In the genomic region with DNA sequence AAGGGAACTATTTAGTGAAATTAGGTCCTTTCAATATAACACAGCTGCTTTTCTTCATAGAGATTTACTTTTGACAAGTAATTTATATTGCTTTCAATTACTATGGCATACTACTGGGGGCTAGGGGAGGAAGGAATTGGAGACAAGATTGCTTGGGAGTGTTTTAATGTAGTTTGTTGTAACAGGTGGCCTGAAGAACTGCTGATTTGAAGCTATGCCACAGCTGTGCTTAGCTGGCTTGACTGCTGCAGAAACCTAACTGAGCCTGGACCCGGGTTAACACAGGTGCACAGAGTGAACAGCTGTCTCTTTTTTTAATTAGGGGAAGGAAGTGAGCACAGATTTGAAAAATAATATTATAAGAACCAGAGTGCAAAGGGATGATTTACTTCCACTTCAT, we compare ENCODE assay signal across 17 cellular contexts.
DNase-seq lines count a peak whose midpoint lies in the region; ATAC-seq and TF ChIP-seq lines count a peak whose summit lies in the region.
"Had no signal": no experiment of that assay in that cellular context is flagged by ENCODE, and none has a peak within 500 bp of the region (broad histone marks: within the 10 kb centered on the region; RNA-seq: fewer than 3 reads in every experiment).

No MANE protein-coding gene starts in this region.

- POLR2A ChIA-PET in naive thymus-derived CD8-positive, alpha-beta T cell (lab: Charles Lee): no interaction called here

- 0 out of 2 replicates have a peak, but pooled peaks cover 4% of the 10 kb centered on the region for H3F3A ChIP-seq in MM.1S (ENCODE audit: insufficient read depth, low read length)

- H2AFZ ChIP-seq in MM.1S (ENCODE audit: low read length): peak overlapping the region; percentile 40

- no peak overlapping the region for H3K27ac Mint-ChIP-seq in naive thymus-derived CD8-positive, alpha-beta T cell
- H3K27ac Mint-ChIP-seq in activated naive CD4-positive, alpha-beta T cell treated with anti-CD3 and anti-CD28 coated beads, Interleukin-2, amount 50 U/mL, for 72 hours: no peak overlapping the region
- H3K27ac Mint-ChIP-seq in stimulated activated naive B cell treated with anti-CD40 and anti-IgM and Interleukin-4, amounts not matched to agents 10 μg/mL and 1 μg/mL and 100 μg/mL, for 72 hours: no peak overlapping the region
- H3K27ac Mint-ChIP-seq: activated B cell treated with CpG ODN at 0.5 μM for 24 hours; activated CD8-positive, alpha-beta T cell treated with anti-CD3 and anti-CD28 coated beads for 36 hours; activated naive CD8-positive, alpha-beta T cell treated with anti-CD3 and anti-CD28 coated beads for 36 hours; activated T-cell treated with anti-CD3 and anti-CD28 coated beads, Interleukin-2, amount 50 U/mL, for 72 hours; IgD-negative memory B cell; memory B cell; stimulated activated naive CD8-positive, alpha-beta T cell treated with anti-CD3 and anti-CD28 coated beads, Interleukin-15, Interleukin-2, amounts not matched to agents 100 ng/mL and 50 ng/mL, for 24 hours had no signal

- H3K36me3 ChIP-seq in MM.1S (replicated peaks; ENCODE audit: insufficient read depth, low read length): no peaks in the 10 kb centered on the region

- ATAC-seq in naive thymus-derived CD8-positive, alpha-beta T cell: no peak
- ATAC-seq in activated naive CD4-positive, alpha-beta T cell treated with anti-CD3 and anti-CD28 coated beads, Interleukin-2, amount 50 U/mL, for 72 hours: no peak
- ATAC-seq in stimulated activated naive B cell treated with anti-CD40 and anti-IgM and Interleukin-4, amounts not matched to agents 10 μg/mL and 1 μg/mL and 100 μg/mL, for 72 hours (replicated peaks): no peak
- ATAC-seq: activated CD8-positive, alpha-beta T cell treated with anti-CD3 and anti-CD28 coated beads for 36 hours; activated T-cell treated with anti-CD3 and anti-CD28 coated beads, Interleukin-2, amount 50 U/mL, for 72 hours; body of pancreas had no signal

- H3K4me3 Mint-ChIP-seq in naive thymus-derived CD8-positive, alpha-beta T cell: no peak overlapping the region
- no peak overlapping the region for H3K4me3 Mint-ChIP-seq in stimulated activated naive B cell treated with anti-CD40 and anti-IgM and Interleukin-4, amounts not matched to agents 10 μg/mL and 1 μg/mL and 100 μg/mL, for 72 hours
- H3K4me3 Mint-ChIP-seq: activated B cell treated with CpG ODN at 0.5 μM for 24 hours; activated CD8-positive, alpha-beta T cell treated with anti-CD3 and anti-CD28 coated beads for 36 hours; activated naive CD8-positive, alpha-beta T cell treated with anti-CD3 and anti-CD28 coated beads for 36 hours; activated T-cell treated with anti-CD3 and anti-CD28 coated beads, Interleukin-2, amount 50 U/mL, for 72 hours; CD8-positive, alpha-beta memory T cell; IgD-negative memory B cell; memory B cell; stimulated activated naive CD8-positive, alpha-beta T cell treated with anti-CD3 and anti-CD28 coated beads, Interleukin-15, Interleukin-2, amounts not matched to agents 100 ng/mL and 50 ng/mL, for 24 hours had no signal

- H3K4me1 Mint-ChIP-seq in naive thymus-derived CD8-positive, alpha-beta T cell: no peaks in the 10 kb centered on the region
- peaks cover 0 to 3% of the 10 kb centered on the region in 2 donors for H3K4me1 Mint-ChIP-seq in stimulated activated naive B cell treated with anti-CD40 and anti-IgM and Interleukin-4, amounts not matched to agents 10 μg/mL and 1 μg/mL and 100 μg/mL, for 72 hours
- H3K4me1 Mint-ChIP-seq: activated naive CD8-positive, alpha-beta T cell treated with anti-CD3 and anti-CD28 coated beads for 36 hours; CD8-positive, alpha-beta memory T cell; IgD-negative memory B cell; memory B cell had no signal

- no peak overlapping the region for H3K4me3 ChIP-seq in MM.1S (ENCODE audit: low read length)
- H3K4me3 ChIP-seq: body of pancreas had no signal

- H3K4me2 ChIP-seq in MM.1S (ENCODE audit: low read depth, low read length): peak overlapping the region; percentile 24; the same call in 1 of the 2 replicates

- H3K36me3 Mint-ChIP-seq in naive thymus-derived CD8-positive, alpha-beta T cell: peaks cover 0 to 7% (median 0%) of the 10 kb centered on the region in 3 donors
- H3K36me3 Mint-ChIP-seq in activated naive CD4-positive, alpha-beta T cell treated with anti-CD3 and anti-CD28 coated beads, Interleukin-2, amount 50 U/mL, for 72 hours: peaks cover 0 to 8% of the 10 kb centered on the region in 2 donors
- H3K36me3 Mint-ChIP-seq in stimulated activated naive B cell treated with anti-CD40 and anti-IgM and Interleukin-4, amounts not matched to agents 10 μg/mL and 1 μg/mL and 100 μg/mL, for 72 hours: no peaks in the 10 kb centered on the region
- H3K36me3 Mint-ChIP-seq: activated naive CD8-positive, alpha-beta T cell treated with anti-CD3 and anti-CD28 coated beads for 36 hours; CD8-positive, alpha-beta memory T cell had no signal

- H3K27me3 ChIP-seq in MM.1S (replicated peaks; ENCODE audit: insufficient read depth, low read length): no peaks in the 10 kb centered on the region
- H3K27me3 ChIP-seq: body of pancreas had no signal

- peaks cover 0 to 30% (median 12%) of the 10 kb centered on the region in 9 donors for H3K9me3 Mint-ChIP-seq in naive thymus-derived CD8-positive, alpha-beta T cell
- H3K9me3 Mint-ChIP-seq in activated naive CD4-positive, alpha-beta T cell treated with anti-CD3 and anti-CD28 coated beads, Interleukin-2, amount 50 U/mL, for 72 hours: peaks cover 0 to 9% of the 10 kb centered on the region in 2 donors
- H3K9me3 Mint-ChIP-seq in stimulated activated naive B cell treated with anti-CD40 and anti-IgM and Interleukin-4, amounts not matched to agents 10 μg/mL and 1 μg/mL and 100 μg/mL, for 72 hours: peaks cover 8 to 15% of the 10 kb centered on the region in 2 donors

- DNase-seq in DMS 273 (lab: John Stamatoyannopoulos, UW; ENCODE audit: unreplicated experiment) (peak; percentile 87), MM.1S (peak; percentile 78), RPMI8226 (peak; percentile 89), myocyte (ENCODE audit: low read depth) (peak; percentile 91)
- DNase-seq in activated CD8-positive, alpha-beta memory T cell treated with anti-CD3 and anti-CD28 coated beads, Interleukin-2, amount 50 U/mL, for 48 hours: no peak
- no peak for DNase-seq in naive thymus-derived CD8-positive, alpha-beta T cell
- no peak for DNase-seq in activated naive CD4-positive, alpha-beta T cell treated with anti-CD3 and anti-CD28 coated beads, Interleukin-2, amount 50 U/mL, for 72 hours (ENCODE audit: low spot score in 2 of 2)
- no peak for DNase-seq in stimulated activated naive B cell treated with anti-CD40 and anti-IgM and Interleukin-4, amounts not matched to agents 10 μg/mL and 1 μg/mL and 100 μg/mL, for 72 hours
- DNase-seq: activated B cell treated with CpG ODN at 0.5 μM for 24 hours; activated CD8-positive, alpha-beta T cell treated with anti-CD3 and anti-CD28 coated beads for 36 hours; activated naive CD8-positive, alpha-beta T cell treated with anti-CD3 and anti-CD28 coated beads for 36 hours; activated T-cell treated with anti-CD3 and anti-CD28 coated beads, Interleukin-2, amount 50 U/mL, for 72 hours; body of pancreas; CD8-positive, alpha-beta memory T cell had no signal

- H3K27me3 Mint-ChIP-seq in naive thymus-derived CD8-positive, alpha-beta T cell: peaks cover 4 to 31% (median 16%) of the 10 kb centered on the region in 5 donors
- H3K27me3 Mint-ChIP-seq in stimulated activated naive B cell treated with anti-CD40 and anti-IgM and Interleukin-4, amounts not matched to agents 10 μg/mL and 1 μg/mL and 100 μg/mL, for 72 hours: no peaks in the 10 kb centered on the region
- H3K27me3 Mint-ChIP-seq: activated B cell treated with CpG ODN at 0.5 μM for 24 hours had no signal

- H3K27ac ChIP-seq in MM.1S (ENCODE audit: low read length): peak overlapping the region; percentile 14; the same call in 1 of the 2 replicates
- H3K27ac ChIP-seq: body of pancreas had no signal

- peaks cover 17% of the 10 kb centered on the region for H3K4me1 ChIP-seq in MM.1S (ENCODE audit: low read length)
- H3K4me1 ChIP-seq: body of pancreas had no signal

- TF ChIP-seq CTCF in MM.1S (IDR thresholded peaks at IDR 0.05; ENCODE audit: low read length): no peak

- H3K9ac ChIP-seq in MM.1S (ENCODE audit: low read length): no peak overlapping the region

- no peaks in the 10 kb centered on the region for H3K9me3 ChIP-seq in MM.1S (replicated peaks; ENCODE audit: insufficient read depth, low read length)
- H3K9me3 ChIP-seq: body of pancreas had no signal

- H3K79me2 ChIP-seq in MM.1S (ENCODE audit: low read length): no peaks in the 10 kb centered on the region

- H3K9me2 ChIP-seq in MM.1S (replicated peaks; ENCODE audit: insufficient read depth, low read length): no peaks in the 10 kb centered on the region

- H4K20me1 ChIP-seq in MM.1S (ENCODE audit: insufficient read depth, low read length): no peaks in the 10 kb centered on the region

Comparison
In these comparisons a context has a peak if more than half of its experiments do, and no peak if none do; other contexts are left out.
1. DNase-seq: peak in DMS 273 (single experiment), MM.1S (single experiment), RPMI8226 (single experiment) and myocyte (single experiment); none in activated CD8-positive, alpha-beta memory T cell treated with anti-CD3 and anti-CD28 coated beads, Interleukin-2, amount 50 U/mL, for 48 hours (single experiment), naive thymus-derived CD8-positive, alpha-beta T cell (0 of 10), activated naive CD4-positive, alpha-beta T cell treated with anti-CD3 and anti-CD28 coated beads, Interleukin-2, amount 50 U/mL, for 72 hours (0 of 2) and stimulated activated naive B cell treated with anti-CD40 and anti-IgM and Interleukin-4, amounts not matched to agents 10 μg/mL and 1 μg/mL and 100 μg/mL, for 72 hours (single experiment).